In genomic region chr7:157442993-157443831, GRCh38 we compare ENCODE assay signal across 17 cellular contexts.
DNase-seq lines count a peak whose midpoint lies in the region; ATAC-seq and TF ChIP-seq lines count a peak whose summit lies in the region.
"Had no signal": no experiment of that assay in that cellular context is flagged by ENCODE, and none has a peak within 500 bp of the region (broad histone marks: within the 10 kb centered on the region; RNA-seq: fewer than 3 reads in every experiment).

No MANE protein-coding gene starts in this region.

- no peaks in the 10 kb centered on the region for H4K20me1 ChIP-seq in neural progenitor cell (ENCODE audit: low read depth)
- H4K20me1 ChIP-seq: BLaER1 treated with 17β-estradiol and CSF1 and Interleukin-3, amounts not matched to agents 10 nM and 100 nM had no signal

- DNase-seq in activated CD8-positive, alpha-beta memory T cell treated with anti-CD3 and anti-CD28 coated beads for 24 hours, result peak; percentile 47
- DNase-seq in activated CD8-positive, alpha-beta memory T cell treated with anti-CD3 and anti-CD28 coated beads, Interleukin-2, amount 50 U/mL, for 48 hours, result no peak
- DNase-seq in chondrocyte (ENCODE audit: low spot score) (peak; percentile 93), neural progenitor cell (ENCODE audit: low spot score) (no peak), testis (peak; percentile 22)
- DNase-seq in activated CD4-positive, alpha-beta T cell treated with anti-CD3 and anti-CD28 coated beads for 48 hours, result no peak
- DNase-seq: GF-D8, GOT3, IMR-90, NCI-H187 treated with DMSO at 0.1 percent for 48 hours, NCI-H446, NCI-H748 treated with DMSO at 0.1 percent for 48 hours, SHP77 had no signal

- H3K4me2 ChIP-seq in neural progenitor cell, result no peak overlapping the region

- no peak for TF ChIP-seq POLR2A in testis (IDR thresholded peaks at IDR 0.05)

- whole genome bisulfite sequencing in testis, 2 donors, result 72 to 75% methylated on average over 27 to 41 of the region's 42 CpGs

- no peak overlapping the region for H2AFZ ChIP-seq in neural progenitor cell (replicated peaks)

- H3K36me3 ChIP-seq in neural progenitor cell (no peaks in the 10 kb centered on the region), testis (ENCODE audit: low read depth, missing control alignments) (no peaks in the 10 kb centered on the region)
- H3K36me3 ChIP-seq: BLaER1 treated with 17β-estradiol and CSF1 and Interleukin-3, amounts not matched to agents 10 nM and 100 nM had no signal

- no peaks in the 10 kb centered on the region for H3K9me3 ChIP-seq in neural progenitor cell (ENCODE audit: low read depth)
- H3K9me3 ChIP-seq in testis, result no peaks in the 10 kb centered on the region

- H3K4me3 ChIP-seq in neural progenitor cell, result no peak overlapping the region
- peak overlapping the region; percentile 26 to 29 for H3K4me3 ChIP-seq in testis
- H3K4me3 ChIP-seq: BLaER1 treated with 17β-estradiol and CSF1 and Interleukin-3, amounts not matched to agents 10 nM and 100 nM had no signal

- H3K27me3 ChIP-seq in neural progenitor cell (no peaks in the 10 kb centered on the region), testis (no peaks in the 10 kb centered on the region)

- H3K4me1 Mint-ChIP-seq in chondrocyte (ENCODE audit: low read depth), result no peaks in the 10 kb centered on the region
- peaks cover 6% of the 10 kb centered on the region for H3K4me1 Mint-ChIP-seq in neural progenitor cell

- peaks cover 1% of the 10 kb centered on the region for H3K27me3 Mint-ChIP-seq in chondrocyte (ENCODE audit: low read depth)
- peaks cover 17% of the 10 kb centered on the region for H3K27me3 Mint-ChIP-seq in neural progenitor cell (ENCODE audit: insufficient read depth, low read depth)

- H3K36me3 Mint-ChIP-seq in chondrocyte (ENCODE audit: low read depth) (no peaks in the 10 kb centered on the region), neural progenitor cell (peaks cover 14% of the 10 kb centered on the region)

- no peak overlapping the region for H3K27ac ChIP-seq in neural progenitor cell
- H3K27ac ChIP-seq in testis, result peak overlapping the region in 1 of 2 donors; percentile 4
- H3K27ac ChIP-seq: 22Rv1; BLaER1 treated with 17β-estradiol and CSF1 and Interleukin-3, amounts not matched to agents 10 nM and 100 nM had no signal

- H3K79me2 ChIP-seq in neural progenitor cell (ENCODE audit: low read depth), result no peaks in the 10 kb centered on the region

- ATAC-seq in GM21367 (IDR thresholded peaks at IDR 0.05; ENCODE audit: unreplicated experiment) (no peak), HG03520 (IDR thresholded peaks at IDR 0.05; ENCODE audit: unreplicated experiment) (no peak)

- H3K4me3 Mint-ChIP-seq in chondrocyte (ENCODE audit: unreplicated experiment), result no peak overlapping the region
- H3K4me3 Mint-ChIP-seq in neural progenitor cell, result peak overlapping the region; percentile 11

- no peak overlapping the region for H3K9ac ChIP-seq in neural progenitor cell
- H3K9ac ChIP-seq: BLaER1 treated with 17β-estradiol and CSF1 and Interleukin-3, amounts not matched to agents 10 nM and 100 nM had no signal

- H3K4me1 ChIP-seq in neural progenitor cell (no peaks in the 10 kb centered on the region), testis (no peaks in the 10 kb centered on the region)

- intact Hi-C loops in testis (cut with DNase I; ENCODE audit: low total_unique reads), result no loop called here

- no peak overlapping the region for H3K27ac Mint-ChIP-seq in chondrocyte (ENCODE audit: unreplicated experiment)
- H3K27ac Mint-ChIP-seq in neural progenitor cell, result peak overlapping the region; percentile 69

- no peak for TF ChIP-seq CTCF in chondrocyte (IDR thresholded peaks at IDR 0.05)
- no peak for TF ChIP-seq CTCF in neural progenitor cell (IDR thresholded peaks at IDR 0.05)
- no peak for TF ChIP-seq CTCF in testis (IDR thresholded peaks at IDR 0.05)

- H3K9me3 Mint-ChIP-seq in chondrocyte (ENCODE audit: low read depth) (no peaks in the 10 kb centered on the region), neural progenitor cell (peaks cover 29% of the 10 kb centered on the region)

- no peaks in the 10 kb centered on the region for H3F3A ChIP-seq in neural progenitor cell (ENCODE audit: low read depth)

Comparison
In these comparisons a context has a peak if more than half of its experiments do, and no peak if none do; other contexts are left out.
1. DNase-seq: peak in activated CD8-positive, alpha-beta memory T cell treated with anti-CD3 and anti-CD28 coated beads for 24 hours (single experiment), chondrocyte (single experiment) and testis (single experiment); none in activated CD8-positive, alpha-beta memory T cell treated with anti-CD3 and anti-CD28 coated beads, Interleukin-2, amount 50 U/mL, for 48 hours (single experiment), neural progenitor cell (single experiment) and activated CD4-positive, alpha-beta T cell treated with anti-CD3 and anti-CD28 coated beads for 48 hours (single experiment).